In genomic region chrX:40021647-40022046, GRCh38 we compare ENCODE assay signal across 19 cellular contexts.
"Had no signal": no experiment of that assay in that cellular context is flagged by ENCODE, and none has a peak within 500 bp of the region (broad histone marks: within the 10 kb centered on the region; RNA-seq: fewer than 3 reads in every experiment).

No MANE protein-coding gene starts in this region.

- H3K36me3 ChIP-seq: left ventricle myocardium inferior, right atrium auricular region, suprapubic skin, transverse colon, uterus had no signal

- H3K27ac Mint-ChIP-seq: activated naive CD8-positive, alpha-beta T cell treated with anti-CD3 and anti-CD28 coated beads, Interleukin-2, amount 10 ng/mL, durations not matched to agents 7 days and 5 days; effector memory CD8-positive, alpha-beta T cell; immature natural killer cell; progenitor cell of endocrine pancreas; stimulated activated naive CD8-positive, alpha-beta T cell treated with anti-CD3 and anti-CD28 coated beads, Interleukin-15, Interleukin-2, amounts not matched to agents 100 ng/mL and 50 ng/mL, for 24 hours; T-helper 2 cell treated with Interferon-gamma antibody and Interleukin-4, amounts not matched to agents 5 μg/mL and 100 μg/mL, for 36 hours had no signal

- H3K9me3 ChIP-seq: body of pancreas, suprapubic skin, transverse colon, uterus had no signal

- H3K4me3 Mint-ChIP-seq: activated T-cell treated with anti-CD3 and anti-CD28 coated beads, Interleukin-2, amount 50 U/mL, for 4 hours; stimulated activated naive CD8-positive, alpha-beta T cell treated with anti-CD3 and anti-CD28 coated beads, Interleukin-15, Interleukin-2, amounts not matched to agents 100 ng/mL and 50 ng/mL, for 24 hours had no signal

- H3K36me3 Mint-ChIP-seq: activated naive CD8-positive, alpha-beta T cell treated with anti-CD3 and anti-CD28 coated beads, Interleukin-2, amount 10 ng/mL, durations not matched to agents 7 days and 5 days; immature natural killer cell had no signal

- DNase-seq: activated CD4-positive, CD25-positive, alpha-beta regulatory T cell; activated effector memory CD4-positive, alpha-beta T cell treated with anti-CD3 and anti-CD28 coated beads, Interleukin-2, amount 50 U/mL, for 16 hours; activated naive CD8-positive, alpha-beta T cell treated with anti-CD3 and anti-CD28 coated beads, Interleukin-2, amount 10 ng/mL, durations not matched to agents 7 days and 5 days; activated T-cell treated with anti-CD3 and anti-CD28 coated beads, Interleukin-2, amount 50 U/mL, for 4 hours; body of pancreas; effector memory CD8-positive, alpha-beta T cell; immature natural killer cell; kidney glomerular epithelial cell; left ventricle myocardium inferior; mammary epithelial cell; occipital lobe; stimulated activated CD4-positive, alpha-beta T cell treated with anti-CD3 and anti-CD28 coated beads, Interleukin-2, amount 100 ng/mL, for 24 hours; transverse colon; uterus had no signal

- H3K9me3 Mint-ChIP-seq: activated naive CD8-positive, alpha-beta T cell treated with anti-CD3 and anti-CD28 coated beads, Interleukin-2, amount 10 ng/mL, durations not matched to agents 7 days and 5 days; activated T-cell treated with anti-CD3 and anti-CD28 coated beads, Interleukin-2, amount 50 U/mL, for 4 hours; effector memory CD8-positive, alpha-beta T cell; stimulated activated naive CD8-positive, alpha-beta T cell treated with anti-CD3 and anti-CD28 coated beads, Interleukin-15, Interleukin-2, amounts not matched to agents 100 ng/mL and 50 ng/mL, for 24 hours; T-helper 2 cell treated with Interferon-gamma antibody and Interleukin-4, amounts not matched to agents 5 μg/mL and 100 μg/mL, for 36 hours had no signal

- H3K27ac ChIP-seq: body of pancreas, left ventricle myocardium inferior, right atrium auricular region, suprapubic skin, transverse colon, uterus had no signal

- H3K27me3 Mint-ChIP-seq: effector memory CD8-positive, alpha-beta T cell; progenitor cell of endocrine pancreas; stimulated activated naive CD8-positive, alpha-beta T cell treated with anti-CD3 and anti-CD28 coated beads, Interleukin-15, Interleukin-2, amounts not matched to agents 100 ng/mL and 50 ng/mL, for 24 hours had no signal

- H3K27me3 ChIP-seq: body of pancreas, right atrium auricular region, suprapubic skin, transverse colon, uterus had no signal

- H3K4me1 ChIP-seq: body of pancreas, left ventricle myocardium inferior, right atrium auricular region, suprapubic skin, transverse colon, uterus had no signal

- H3K4me3 ChIP-seq: body of pancreas, left ventricle myocardium inferior, right atrium auricular region, suprapubic skin, transverse colon, uterus had no signal

- ATAC-seq: body of pancreas had no signal
